In genomic region chr10:124369986-124370385, GRCh38 we compare ENCODE assay signal across 21 cellular contexts. TPM values are rescaled to one million over a fixed set of nuclear protein-coding genes. Genes with fewer than 3 reads are reported as not detected.
DNase-seq lines count a peak whose midpoint lies in the region; ATAC-seq, FAIRE-seq and TF ChIP-seq lines count a peak whose summit lies in the region.
"Had no signal": no experiment of that assay in that cellular context is flagged by ENCODE, and none has a peak within 500 bp of the region (broad histone marks: within the 10 kb centered on the region; RNA-seq: fewer than 3 reads in every experiment).

No MANE protein-coding gene starts in this region.

- no peak overlapping the region for H3K27ac Mint-ChIP-seq in astrocyte (ENCODE audit: unreplicated experiment)
- H3K27ac Mint-ChIP-seq in activated CD4-positive, alpha-beta T cell treated with anti-CD3 and anti-CD28 coated beads for 36 hours, result no peak overlapping the region
- H3K27ac Mint-ChIP-seq: CD8-positive, alpha-beta T cell; GM23338 had no signal

- intact Hi-C loops in activated CD4-positive, alpha-beta T cell treated with anti-CD3 and anti-CD28 coated beads for 36 hours (cut with DNase I, micrococcal nuclease), result no loop called here

- H2AFZ ChIP-seq in astrocyte (ENCODE audit: low read depth, low read length) (no peak overlapping the region), osteoblast (ENCODE audit: low read length) (no peak overlapping the region)
- H2AFZ ChIP-seq: GM23338 had no signal

- no peak for ATAC-seq in activated T-cell treated with anti-CD3 and anti-CD28 coated beads, Interleukin-2, amount 50 U/mL, for 4 hours
- ATAC-seq in activated CD4-positive, alpha-beta T cell treated with anti-CD3 and anti-CD28 coated beads for 36 hours, result no peak
- ATAC-seq: CD8-positive, alpha-beta T cell; GM12878; GM23338; K562 had no signal

- H3K4me3 Mint-ChIP-seq in astrocyte (ENCODE audit: unreplicated experiment), result no peak overlapping the region
- no peak overlapping the region for H3K4me3 Mint-ChIP-seq in activated T-cell treated with anti-CD3 and anti-CD28 coated beads, Interleukin-2, amount 50 U/mL, for 4 hours
- H3K4me3 Mint-ChIP-seq in activated CD4-positive, alpha-beta T cell treated with anti-CD3 and anti-CD28 coated beads for 36 hours, result no peak overlapping the region
- H3K4me3 Mint-ChIP-seq: CD8-positive, alpha-beta T cell; GM23338 had no signal

- POLR2A ChIA-PET in activated CD4-positive, alpha-beta T cell treated with anti-CD3 and anti-CD28 coated beads for 36 hours (lab: Charles Lee), result no interaction called here

- H3K27ac ChIP-seq in astrocyte (ENCODE audit: low read depth, low read length) (no peak overlapping the region), osteoblast (ENCODE audit: low read depth, low read length) (no peak overlapping the region)

- no peak for FAIRE-seq in astrocyte (lab: Jason Lieb, UNC)
- FAIRE-seq: A204.1, GM12878, H54, HTR-8/SVneo, K562 had no signal

- peaks cover 6% of the 10 kb centered on the region for H3K9me3 Mint-ChIP-seq in astrocyte (ENCODE audit: unreplicated experiment)
- H3K9me3 Mint-ChIP-seq in activated T-cell treated with anti-CD3 and anti-CD28 coated beads, Interleukin-2, amount 50 U/mL, for 4 hours, result no peaks in the 10 kb centered on the region
- H3K9me3 Mint-ChIP-seq in activated CD4-positive, alpha-beta T cell treated with anti-CD3 and anti-CD28 coated beads for 36 hours (ENCODE audit: low read depth), result no peaks in the 10 kb centered on the region
- H3K9me3 Mint-ChIP-seq: CD8-positive, alpha-beta T cell had no signal

- peaks cover 70% of the 10 kb centered on the region for H3K27me3 Mint-ChIP-seq in astrocyte (ENCODE audit: low read depth, unreplicated experiment)
- H3K27me3 Mint-ChIP-seq in activated T-cell treated with anti-CD3 and anti-CD28 coated beads, Interleukin-2, amount 50 U/mL, for 4 hours (ENCODE audit: low read depth), result peaks cover 7% of the 10 kb centered on the region
- peaks cover 9% of the 10 kb centered on the region for H3K27me3 Mint-ChIP-seq in activated CD4-positive, alpha-beta T cell treated with anti-CD3 and anti-CD28 coated beads for 36 hours

- CTCF ChIA-PET in activated CD4-positive, alpha-beta T cell treated with anti-CD3 and anti-CD28 coated beads for 36 hours (lab: Charles Lee), result interaction anchor here (0.7 kb wide), 1 partner anchor 9 kb away, joined by 3 read pairs; no protein-coding TSS in a partner anchor

- H3K36me3 ChIP-seq in astrocyte (ENCODE audit: insufficient read depth, low read length) (no peaks in the 10 kb centered on the region), osteoblast (ENCODE audit: insufficient read depth, low read length) (no peaks in the 10 kb centered on the region)

- H4K20me1 ChIP-seq in astrocyte (ENCODE audit: insufficient read depth, low read length), result no peaks in the 10 kb centered on the region
- H4K20me1 ChIP-seq in osteoblast (ENCODE audit: insufficient read depth, low read length), result no peaks in the 10 kb centered on the region

- H3K9ac ChIP-seq in astrocyte (ENCODE audit: low read length), result no peak overlapping the region

- H3K4me1 Mint-ChIP-seq in astrocyte (ENCODE audit: low read depth, unreplicated experiment), result no peaks in the 10 kb centered on the region
- no peaks in the 10 kb centered on the region for H3K4me1 Mint-ChIP-seq in activated T-cell treated with anti-CD3 and anti-CD28 coated beads, Interleukin-2, amount 50 U/mL, for 4 hours (ENCODE audit: low read depth)
- no peaks in the 10 kb centered on the region for H3K4me1 Mint-ChIP-seq in activated CD4-positive, alpha-beta T cell treated with anti-CD3 and anti-CD28 coated beads for 36 hours

- peak; percentile 12 for DNase-seq in MV-4-11 (lab: John Stamatoyannopoulos, UW)
- peak; percentile 54 for DNase-seq in astrocyte (ENCODE audit: low read depth)
- DNase-seq in osteoblast (ENCODE audit: insufficient read length, low spot score, missing footprints), result peak; percentile 76
- no peak for DNase-seq in NCI-H69 (lab: John Stamatoyannopoulos, UW)
- no peak for DNase-seq in superior temporal gyrus (ENCODE audit: extremely low spot score)
- DNase-seq in activated T-cell treated with anti-CD3 and anti-CD28 coated beads, Interleukin-2, amount 50 U/mL, for 4 hours, result no peak
- no peak for DNase-seq in activated CD4-positive, alpha-beta T cell treated with anti-CD3 and anti-CD28 coated beads for 36 hours
- DNase-seq: AML-193; CD8-positive, alpha-beta T cell; DMS 273 treated with DMSO at 0.1 percent for 48 hours; DMS53; DND-41; EL; HCEC 1CT; IMR-90 had no signal

- H3K9me3 ChIP-seq in astrocyte (ENCODE audit: insufficient read depth, low read depth, low read length) (peaks cover 2% of the 10 kb centered on the region), osteoblast (ENCODE audit: low read depth, low read length) (no peaks in the 10 kb centered on the region)

- H3K4me3 ChIP-seq in astrocyte (ENCODE audit: insufficient read depth, low read depth, low read length) (no peak overlapping the region), osteoblast (ENCODE audit: insufficient read depth, low read length) (no peak overlapping the region)
- H3K4me3 ChIP-seq: GM12878, GM23338, K562 had no signal

- H3K36me3 Mint-ChIP-seq in astrocyte (ENCODE audit: low read depth, unreplicated experiment), result no peaks in the 10 kb centered on the region
- H3K36me3 Mint-ChIP-seq in activated T-cell treated with anti-CD3 and anti-CD28 coated beads, Interleukin-2, amount 50 U/mL, for 4 hours (ENCODE audit: insufficient read depth), result no peaks in the 10 kb centered on the region
- no peaks in the 10 kb centered on the region for H3K36me3 Mint-ChIP-seq in activated CD4-positive, alpha-beta T cell treated with anti-CD3 and anti-CD28 coated beads for 36 hours (ENCODE audit: low read depth)
- H3K36me3 Mint-ChIP-seq: CD8-positive, alpha-beta T cell had no signal

- H3K4me1 ChIP-seq in astrocyte (ENCODE audit: insufficient read depth, low read length), result no peaks in the 10 kb centered on the region
- H3K4me1 ChIP-seq in osteoblast (ENCODE audit: insufficient read depth, low read length), result no peaks in the 10 kb centered on the region

- no peak overlapping the region for H3K4me2 ChIP-seq in astrocyte (ENCODE audit: low read length)
- no peak overlapping the region for H3K4me2 ChIP-seq in osteoblast (ENCODE audit: insufficient read depth, low read length)
- H3K4me2 ChIP-seq: GM23338 had no signal

- H3K27me3 ChIP-seq in astrocyte (ENCODE audit: insufficient read depth, low read length), result peaks cover 15% of the 10 kb centered on the region
- H3K27me3 ChIP-seq in osteoblast (ENCODE audit: insufficient read depth, low read length), result peaks cover 45% of the 10 kb centered on the region

- TF ChIP-seq CTCF in astrocyte (IDR thresholded peaks at IDR 0.05; ENCODE audit: insufficient read depth, low read depth, low read length) (no peak), osteoblast (IDR thresholded peaks at IDR 0.05; ENCODE audit: extremely low read depth, low read depth, low read length) (no peak)

- H3K79me2 ChIP-seq in astrocyte (ENCODE audit: insufficient read depth, low read length) (no peaks in the 10 kb centered on the region), osteoblast (ENCODE audit: insufficient read depth, low read length) (no peaks in the 10 kb centered on the region)

RNA-seq across cellular contexts. Expression of gene OAT, which starts 48.7 kb away (rescaled TPM):
- 119 and 120 TPM in 2 replicates for total RNA-seq in astrocyte
- total RNA-seq in osteoblast, result 202 and 227 TPM in 2 replicates
- 10 to 100 TPM; 42.9 to 50.5 (median 46.8) TPM for total RNA-seq in activated T-cell treated with anti-CD3 and anti-CD28 coated beads, Interleukin-2, amount 50 U/mL, for 4 hours
- total RNA-seq in activated CD4-positive, alpha-beta T cell treated with anti-CD3 and anti-CD28 coated beads for 36 hours, result 10 to 100 TPM; 36.5 to 39.6 TPM

Comparison
In these comparisons a context has a peak if more than half of its experiments do, and no peak if none do; other contexts are left out.
1. DNase-seq: peak in MV-4-11 (single experiment), astrocyte (single experiment) and osteoblast (single experiment); none in NCI-H69 (single experiment), superior temporal gyrus (single experiment), activated T-cell treated with anti-CD3 and anti-CD28 coated beads, Interleukin-2, amount 50 U/mL, for 4 hours (single experiment) and activated CD4-positive, alpha-beta T cell treated with anti-CD3 and anti-CD28 coated beads for 36 hours (single experiment).